Comparison of ENCODE assay signal across 7 cellular contexts in the genomic region with DNA sequence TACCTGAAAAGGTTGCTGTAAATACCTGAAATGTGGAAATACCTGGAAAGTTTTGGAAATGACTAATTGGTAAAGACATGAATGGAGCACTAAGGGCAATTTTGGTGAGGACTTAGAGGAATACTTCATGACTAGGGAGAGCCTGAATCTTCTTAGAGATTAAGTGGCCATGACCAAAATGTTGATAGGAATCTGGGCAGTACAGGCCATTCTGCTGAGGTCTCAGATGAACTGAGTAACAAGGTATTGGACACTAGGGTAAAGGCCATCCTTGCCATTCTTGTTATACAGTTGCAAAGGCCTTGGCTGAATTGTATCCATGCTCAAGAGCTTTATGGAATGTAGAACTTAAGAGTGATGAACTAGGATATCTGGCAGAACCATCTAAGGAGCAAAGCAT.
"Had no signal": no experiment of that assay in that cellular context is flagged by ENCODE, and none has a peak within 500 bp of the region (broad histone marks: within the 10 kb centered on the region; RNA-seq: fewer than 3 reads in every experiment).

No MANE protein-coding gene starts in this region.

- DNase-seq: H9, HCEC 1CT, HFFc6, KBM-7 had no signal

- ATAC-seq: GM23338, HepG2 had no signal

- H2AFZ ChIP-seq: GM23338 had no signal

- H3K27ac ChIP-seq: HL-60 had no signal

- H3K4me2 ChIP-seq: GM23338 had no signal

- H3K4me3 ChIP-seq: GM23338 had no signal
